ENCODE assay signal across 8 cellular contexts in genomic region chr4:10019521-10020051, GRCh38. TPM values are rescaled to one million over a fixed set of nuclear protein-coding genes. Genes with fewer than 3 reads are reported as not detected.
DNase-seq lines count a peak whose midpoint lies in the region; ATAC-seq and TF ChIP-seq lines count a peak whose summit lies in the region.

No MANE protein-coding gene starts in this region.

- peak overlapping the region; percentile 59 for H3K4me3 ChIP-seq in AG04450 (ENCODE audit: low read depth, low read length)
- peak overlapping the region; percentile 74 to 77 for H3K4me3 ChIP-seq in duodenal mucosa (ENCODE audit: low read depth in 1 of 2, low read length in 2 of 2)
- peak overlapping the region; percentile 61 to 69 for H3K4me3 ChIP-seq in muscle layer of duodenum (ENCODE audit: low read depth in 1 of 2, low read length in 2 of 2)

- no peak for DNase-seq in AG04450 (ENCODE audit: low read depth, low spot score)
- peak; percentile 7 for DNase-seq in M059J (ENCODE audit: low read depth)
- no peak for DNase-seq in NCI-H1105 treated with DMSO at 0.1 percent for 48 hours (lab: John Stamatoyannopoulos, UW)

- no peak for TF ChIP-seq CTCF in AG04450 (IDR thresholded peaks at IDR 0.05; ENCODE audit: low read depth, low read length)

- H3K27ac ChIP-seq in AG04450 (ENCODE audit: low read depth, low read length) = peak overlapping the region; percentile 73
- peak overlapping the region; percentile 85 for H3K27ac ChIP-seq in duodenal mucosa (ENCODE audit: low read depth, low read length)
- H3K27ac ChIP-seq in muscle layer of duodenum (ENCODE audit: low read length) = peak overlapping the region; percentile 70

- POLR2A ChIA-PET in AG04450 (lab: Yijun Ruan, JAX) = no interaction called here

- no peak for ATAC-seq in GM21381 (IDR thresholded peaks at IDR 0.05; ENCODE audit: unreplicated experiment)
- no peak for ATAC-seq in GM19395 (IDR thresholded peaks at IDR 0.05; ENCODE audit: unreplicated experiment)
- no peak for ATAC-seq in GM19452 (IDR thresholded peaks at IDR 0.05; ENCODE audit: unreplicated experiment)

- H3K9ac ChIP-seq in duodenal mucosa (ENCODE audit: low read depth in 1 of 2, low read length in 2 of 2) = peak overlapping the region; percentile 76

- peaks cover 28 to 37% of the 10 kb centered on the region in 2 donors for H3K4me1 ChIP-seq in duodenal mucosa (ENCODE audit: control insufficient read depth in 1 of 2, insufficient read depth in 2 of 2, low read length in 2 of 2)
- peaks cover 4 to 6% of the 10 kb centered on the region in 2 donors for H3K4me1 ChIP-seq in muscle layer of duodenum (ENCODE audit: control insufficient read depth in 1 of 2, insufficient read depth in 2 of 2, low read length in 2 of 2)

- H3K27me3 ChIP-seq in AG04450 (ENCODE audit: control insufficient read depth, insufficient read depth, low read length) (no peaks in the 10 kb centered on the region), duodenal mucosa (ENCODE audit: control insufficient read depth in 1 of 2, insufficient read depth in 2 of 2, low read length in 2 of 2) (no peaks in the 10 kb centered on the region), muscle layer of duodenum (ENCODE audit: low read depth, low read length) (no peaks in the 10 kb centered on the region)

- H3K36me3 ChIP-seq in duodenal mucosa (ENCODE audit: control insufficient read depth in 1 of 2, insufficient read depth in 2 of 2, low read length in 2 of 2) = no peaks in the 10 kb centered on the region
- no peaks in the 10 kb centered on the region for H3K36me3 ChIP-seq in muscle layer of duodenum (ENCODE audit: control insufficient read depth in 1 of 2, insufficient read depth in 2 of 2, low read length in 2 of 2)

- H3K9me3 ChIP-seq in AG04450 (ENCODE audit: control insufficient read depth, insufficient read depth, low read length) (no peaks in the 10 kb centered on the region), duodenal mucosa (ENCODE audit: control insufficient read depth in 1 of 2, low read length in 2 of 2) (no peaks in the 10 kb centered on the region), muscle layer of duodenum (ENCODE audit: control insufficient read depth in 1 of 2, low read length in 2 of 2) (no peaks in the 10 kb centered on the region)

- CTCF ChIA-PET in AG04450 (lab: Charles Lee) = interaction anchor here (1.1 to 1.4 kb wide), 3 partner anchors 10 to 43 kb away, joined by 4 read pairs; no protein-coding TSS in a partner anchor

RNA-seq across cellular contexts. Expression of gene SLC2A9, which starts 1.7 kb away (rescaled TPM):
- 2.4 and 3.0 TPM in 2 replicates for polyA plus RNA-seq in AG04450 (2011; rRNA removed)
- polyA minus RNA-seq in AG04450 (2011; rRNA and poly(A)+ RNA removed) = 4.9 and 5.0 TPM in 2 replicates
- 0.25 TPM in 1 of 2 replicates, not detected in the other for total RNA-seq in M059J (2014; rRNA removed; shearing (Covaris generic))
